ENCODE assay signal across 1 cellular context in genomic region chr16:88985521-88985920, GRCh38.
A peak's percentile ranks its signal among the peaks of the same experiment; 100 is the strongest.
TF ChIP-seq lines count a peak whose summit lies in the region.

No MANE protein-coding gene starts in this region.

TF ChIP-seq in GM12878, 131 proteins besides CTCF, POLR2A, EP300 and RAD21 (continues in another document):
- no peak for TF ChIP-seq ZNF622 (IDR thresholded peaks at IDR 0.05)
- TF ChIP-seq GABPA (IDR thresholded peaks at IDR 0.05; ENCODE audit: low read depth) = no peak
- no peak for TF ChIP-seq FOXK2 (IDR thresholded peaks at IDR 0.05)
- no peak for TF ChIP-seq LARP7 (IDR thresholded peaks at IDR 0.05)
- no peak for TF ChIP-seq SMC3 (IDR thresholded peaks at IDR 0.05; ENCODE audit: borderline replicate concordance, low read length)
- TF ChIP-seq RELA (IDR thresholded peaks at IDR 0.05; ENCODE audit: borderline replicate concordance, partially characterized antibody) = no peak
- TF ChIP-seq BHLHE40 (IDR thresholded peaks at IDR 0.05; ENCODE audit: borderline replicate concordance in 1 of 2, low read depth in 2 of 2, low read length in 1 of 2) = peak in 1 of 2 experiments; percentile 22; a peak in 1 of 4 replicates
- TF ChIP-seq MTA2 (IDR thresholded peaks at IDR 0.05; ENCODE audit: low read depth) = no peak
- TF ChIP-seq STAT1 (conservative IDR thresholded peaks at IDR 0.05) = no peak
- TF ChIP-seq WRNIP1 (IDR thresholded peaks at IDR 0.05; ENCODE audit: borderline replicate concordance, low read depth, low read length) = no peak
- TF ChIP-seq CHD2 (IDR thresholded peaks at IDR 0.05; ENCODE audit: borderline replicate concordance, low read depth, low read length) = no peak
- TF ChIP-seq IKZF1 (conservative IDR thresholded peaks at IDR 0.05) = 0 out of 2 replicates have a peak, but pooled peaks have one; percentile 30
- TF ChIP-seq MEF2B (IDR thresholded peaks at IDR 0.05; ENCODE audit: partially characterized antibody, poor library complexity, severe bottlenecking) = no peak
- TF ChIP-seq SPI1 (IDR thresholded peaks at IDR 0.05; ENCODE audit: borderline replicate concordance, insufficient read depth, low read depth, low read length) = no peak
- TF ChIP-seq SMAD5 (IDR thresholded peaks at IDR 0.05; ENCODE audit: low read depth) = no peak
- TF ChIP-seq NR2F1 (conservative IDR thresholded peaks at IDR 0.05) = 0 out of 2 replicates have a peak, but pooled peaks have one; percentile 21
- TF ChIP-seq MYB (IDR thresholded peaks at IDR 0.05; ENCODE audit: borderline replicate concordance, low read depth, low read length) = no peak
- TF ChIP-seq SRF (IDR thresholded peaks at IDR 0.05; ENCODE audit: low read depth in 2 of 2, low read length in 2 of 2) = no peak
- TF ChIP-seq BMI1 (IDR thresholded peaks at IDR 0.05; ENCODE audit: borderline replicate concordance) = no peak
- no peak for TF ChIP-seq REST (IDR thresholded peaks at IDR 0.05; ENCODE audit: low read depth, low read length)
- TF ChIP-seq ZNF592 (IDR thresholded peaks at IDR 0.05) = no peak
- no peak for TF ChIP-seq ZNF217 (IDR thresholded peaks at IDR 0.05)
- TF ChIP-seq CBX5 (IDR thresholded peaks at IDR 0.05; ENCODE audit: low read depth) = no peak
- no peak for TF ChIP-seq ZZZ3 (IDR thresholded peaks at IDR 0.05; ENCODE audit: control insufficient read depth, insufficient read length, low read depth)
- TF ChIP-seq BCLAF1 (IDR thresholded peaks at IDR 0.05) = no peak
- 0 out of 2 replicates have a peak, but pooled peaks have one; percentile 24 for TF ChIP-seq TCF12 (IDR thresholded peaks at IDR 0.05; ENCODE audit: low read depth, low read length)
- TF ChIP-seq RELB (IDR thresholded peaks at IDR 0.05; ENCODE audit: low read depth) = no peak
- no peak for TF ChIP-seq IRF4 (IDR thresholded peaks at IDR 0.05; ENCODE audit: low read depth, low read length)
- TF ChIP-seq NRF1 (conservative IDR thresholded peaks at IDR 0.05; ENCODE audit: low read depth, low read length) = no peak
- no peak for TF ChIP-seq E2F4 (IDR thresholded peaks at IDR 0.05; ENCODE audit: low read depth, low read length)
- no peak for TF ChIP-seq PAX5 (IDR thresholded peaks at IDR 0.05; ENCODE audit: borderline replicate concordance, low read depth, low read length)
- TF ChIP-seq MLLT1 (IDR thresholded peaks at IDR 0.05) = no peak
- no peak for TF ChIP-seq ZBTB11 (CRISPR knock-in tag; IDR thresholded peaks at IDR 0.05)
- TF ChIP-seq TCF7 (IDR thresholded peaks at IDR 0.05; ENCODE audit: borderline replicate concordance) = no peak
- no peak for TF ChIP-seq EZH2 (IDR thresholded peaks at IDR 0.05; ENCODE audit: borderline replicate concordance, control insufficient read depth, low read depth, low read length)
- no peak for TF ChIP-seq USF1 (IDR thresholded peaks at IDR 0.05; ENCODE audit: borderline replicate concordance, extremely low read length, insufficient read depth, low read depth, low read length)
- TF ChIP-seq ZNF274 (IDR thresholded peaks at IDR 0.05; ENCODE audit: insufficient read depth, insufficient read length) = no peak
- no peak for TF ChIP-seq NR2C1 (IDR thresholded peaks at IDR 0.05)
- no peak for TF ChIP-seq CREM (IDR thresholded peaks at IDR 0.05; ENCODE audit: low read depth)
- TF ChIP-seq TCF3 (IDR thresholded peaks at IDR 0.05; ENCODE audit: borderline replicate concordance, insufficient read depth, low read depth, low read length) = no peak
- TF ChIP-seq EED (IDR thresholded peaks at IDR 0.05; ENCODE audit: low read depth) = no peak
- no peak for TF ChIP-seq CHD1 (IDR thresholded peaks at IDR 0.05; ENCODE audit: low read depth, low read length)
- peak; percentile 11; the same call in 1 of the 2 replicates for TF ChIP-seq MAX (IDR thresholded peaks at IDR 0.05; ENCODE audit: low read depth, low read length)
- no peak for TF ChIP-seq CREB1 (IDR thresholded peaks at IDR 0.05; ENCODE audit: low read depth)
- TF ChIP-seq DPF2 (IDR thresholded peaks at IDR 0.05) = 0 out of 2 replicates have a peak, but pooled peaks have one; percentile 39
